8 cellular contexts compared by ENCODE assay signal in genomic region chr6:116572162-116572561, GRCh38. TPM values are rescaled to one million over a fixed set of nuclear protein-coding genes. Genes with fewer than 3 reads are reported as not detected.
DNase-seq lines count a peak whose midpoint lies in the region; ATAC-seq, FAIRE-seq and TF ChIP-seq lines count a peak whose summit lies in the region.

No MANE protein-coding gene starts in this region.

- no peak overlapping the region for H4K8ac ChIP-seq in mesendoderm (ENCODE audit: low read depth, low read length)

- peaks cover 28 to 38% of the 10 kb centered on the region in 2 donors for H3K4me1 Mint-ChIP-seq in effector memory CD8-positive, alpha-beta T cell (ENCODE audit: low read depth in 2 of 2)

- intact Hi-C loops in vagina (cut with DNase I): no loop called here

- ATAC-seq in effector memory CD8-positive, alpha-beta T cell (replicated peaks): no peak
- no peak for ATAC-seq in GM21825 (IDR thresholded peaks at IDR 0.05; ENCODE audit: unreplicated experiment)
- ATAC-seq in GM18498 (IDR thresholded peaks at IDR 0.05; ENCODE audit: unreplicated experiment): no peak

- peaks cover 34% of the 10 kb centered on the region for H3K79me2 ChIP-seq in mesendoderm (ENCODE audit: control insufficient read depth, insufficient read depth, low read length)

- H3K9me3 Mint-ChIP-seq in effector memory CD8-positive, alpha-beta T cell: no peaks in the 10 kb centered on the region

- H3K9ac ChIP-seq in mesendoderm (ENCODE audit: low read length): peak overlapping the region; percentile 91

- peak overlapping the region; percentile 95 for H3K56ac ChIP-seq in mesendoderm (ENCODE audit: low read length)

- H3K4me3 ChIP-seq in AG09309 (ENCODE audit: control insufficient read depth, low read depth, low read length) (peak overlapping the region; percentile 90), mesendoderm (ENCODE audit: low read length) (peak overlapping the region; percentile 98), vagina (peak overlapping the region; percentile 93 to 94)

- H3K9me3 ChIP-seq in vagina: no peaks in the 10 kb centered on the region

- no peak overlapping the region for H4K5ac ChIP-seq in mesendoderm (ENCODE audit: low read length)

- no peak overlapping the region for H3K18ac ChIP-seq in mesendoderm (ENCODE audit: low read length)

- H3K27me3 Mint-ChIP-seq in effector memory CD8-positive, alpha-beta T cell: no peaks in the 10 kb centered on the region

- H3K4me3 Mint-ChIP-seq in effector memory CD8-positive, alpha-beta T cell: peak overlapping the region; percentile 88 to 98

- no CpG with 5 or more reads among the region's 7 CpGs for WGBS in mesendoderm (ENCODE audit: extremely low coverage, insufficient coverage, low lambda C conversion rate)

- no peak overlapping the region for H2BK15ac ChIP-seq in mesendoderm (replicated peaks; ENCODE audit: low read depth)

- peak overlapping the region; percentile 25 for H3K4me2 ChIP-seq in mesendoderm (ENCODE audit: low read length)

- no peak overlapping the region for H2AK5ac ChIP-seq in mesendoderm (ENCODE audit: low read length)

- no peak overlapping the region for H3K4ac ChIP-seq in mesendoderm (ENCODE audit: low read depth, low read length)

- TF ChIP-seq POLR2A in vagina (IDR thresholded peaks at IDR 0.05): no peak

- H3K27me3 ChIP-seq in mesendoderm (ENCODE audit: insufficient read depth, low read length, poor library complexity): no peaks in the 10 kb centered on the region
- no peaks in the 10 kb centered on the region for H3K27me3 ChIP-seq in vagina

- TF ChIP-seq CTCF in AG09309 (IDR thresholded peaks at IDR 0.05; ENCODE audit: control insufficient read depth, insufficient read depth, low read depth, low read length, missing control alignments): no peak
- no peak for TF ChIP-seq CTCF in vagina (IDR thresholded peaks at IDR 0.05)

- peaks cover 8% of the 10 kb centered on the region for H3K79me1 ChIP-seq in mesendoderm (ENCODE audit: low read length)

- H3K4me1 ChIP-seq in mesendoderm (ENCODE audit: control insufficient read depth, low read depth, low read length) (peaks cover 3% of the 10 kb centered on the region), vagina (peaks cover 35% of the 10 kb centered on the region)

- no peak overlapping the region for H3K27ac ChIP-seq in mesendoderm (ENCODE audit: low read depth, low read length)
- H3K27ac ChIP-seq in vagina: peak overlapping the region; percentile 89

- no peak overlapping the region for H2BK120ac ChIP-seq in mesendoderm (ENCODE audit: low read depth, low read length)

- no peak overlapping the region for H3K23ac ChIP-seq in mesendoderm (ENCODE audit: low read length)

- DNase-seq in AG09309 (ENCODE audit: low read depth) (no peak), GM19239 (ENCODE audit: insufficient read length, low spot score) (no peak), RPMI7951 (ENCODE audit: low read depth) (peak; percentile 53), mesendoderm (peak; percentile 16), vagina (ENCODE audit: extremely low spot score in 2 of 2) (no peak)
- DNase-seq in effector memory CD8-positive, alpha-beta T cell: no peak

- H2BK5ac ChIP-seq in mesendoderm (ENCODE audit: low read length): no peak overlapping the region

- H3K36me3 ChIP-seq in mesendoderm (ENCODE audit: control insufficient read depth, insufficient read depth, low read length) (no peaks in the 10 kb centered on the region), vagina (peaks cover 0 to 6% of the 10 kb centered on the region in 2 donors)

- peak; percentile 83 for FAIRE-seq in GM19239 (lab: Jason Lieb, UNC)

- H3K27ac Mint-ChIP-seq in effector memory CD8-positive, alpha-beta T cell: peak overlapping the region; percentile 95 to 99

- H3K36me3 Mint-ChIP-seq in effector memory CD8-positive, alpha-beta T cell (ENCODE audit: insufficient read depth): peaks cover 24% of the 10 kb centered on the region

RNA-seq across cellular contexts. Expression of gene RWDD1, which starts 0.9 kb away (rescaled TPM):
- total RNA-seq in RPMI7951 (2014; rRNA removed; shearing (Covaris generic)): 41.9 and 54.5 TPM in 2 replicates
- polyA plus RNA-seq in mesendoderm (2013, experiment 1 of 2): 165 TPM
- polyA plus RNA-seq in mesendoderm (2013, experiment 2 of 2): 172 TPM
- total RNA-seq in vagina: 37.8 TPM

RNA-seq across cellular contexts. Expression of gene CALHM4, which starts 18.6 kb away (rescaled TPM):
- not detected in 2 replicates for total RNA-seq in RPMI7951 (2014; rRNA removed; shearing (Covaris generic))
- polyA plus RNA-seq in mesendoderm (2013, experiment 1 of 2): 0.25 TPM
- polyA plus RNA-seq in mesendoderm (2013, experiment 2 of 2): 0.32 TPM
- total RNA-seq in vagina: not detected

RNA-seq across cellular contexts. Expression of gene TRAPPC3L, which starts 26.7 kb away (rescaled TPM):
- total RNA-seq in RPMI7951 (2014; rRNA removed; shearing (Covaris generic)): not detected in 2 replicates
- polyA plus RNA-seq in mesendoderm (2013, experiment 1 of 2): not detected
- polyA plus RNA-seq in mesendoderm (2013, experiment 2 of 2): not detected
- not detected for total RNA-seq in vagina

RNA-seq across cellular contexts. Expression of gene RSPH4A, which starts 44.1 kb away (rescaled TPM):
- not detected in 2 replicates for total RNA-seq in RPMI7951 (2014; rRNA removed; shearing (Covaris generic))
- 0.44 TPM for polyA plus RNA-seq in mesendoderm (2013, experiment 1 of 2)
- 0.43 TPM for polyA plus RNA-seq in mesendoderm (2013, experiment 2 of 2)
- not detected for total RNA-seq in vagina

Comparison
In these comparisons a context has a peak if more than half of its experiments do, and no peak if none do; other contexts are left out.
1. DNase-seq: peak in RPMI7951 (single experiment) and mesendoderm (single experiment); none in AG09309 (single experiment), GM19239 (single experiment), effector memory CD8-positive, alpha-beta T cell (0 of 3) and vagina (0 of 2).
2. Peak in every context shown above with its lines, with median percentiles within 50 percentile points of each other: H3K4me3 ChIP-seq.